Comparison of ENCODE assay signal across 10 cellular contexts in the genomic region with DNA sequence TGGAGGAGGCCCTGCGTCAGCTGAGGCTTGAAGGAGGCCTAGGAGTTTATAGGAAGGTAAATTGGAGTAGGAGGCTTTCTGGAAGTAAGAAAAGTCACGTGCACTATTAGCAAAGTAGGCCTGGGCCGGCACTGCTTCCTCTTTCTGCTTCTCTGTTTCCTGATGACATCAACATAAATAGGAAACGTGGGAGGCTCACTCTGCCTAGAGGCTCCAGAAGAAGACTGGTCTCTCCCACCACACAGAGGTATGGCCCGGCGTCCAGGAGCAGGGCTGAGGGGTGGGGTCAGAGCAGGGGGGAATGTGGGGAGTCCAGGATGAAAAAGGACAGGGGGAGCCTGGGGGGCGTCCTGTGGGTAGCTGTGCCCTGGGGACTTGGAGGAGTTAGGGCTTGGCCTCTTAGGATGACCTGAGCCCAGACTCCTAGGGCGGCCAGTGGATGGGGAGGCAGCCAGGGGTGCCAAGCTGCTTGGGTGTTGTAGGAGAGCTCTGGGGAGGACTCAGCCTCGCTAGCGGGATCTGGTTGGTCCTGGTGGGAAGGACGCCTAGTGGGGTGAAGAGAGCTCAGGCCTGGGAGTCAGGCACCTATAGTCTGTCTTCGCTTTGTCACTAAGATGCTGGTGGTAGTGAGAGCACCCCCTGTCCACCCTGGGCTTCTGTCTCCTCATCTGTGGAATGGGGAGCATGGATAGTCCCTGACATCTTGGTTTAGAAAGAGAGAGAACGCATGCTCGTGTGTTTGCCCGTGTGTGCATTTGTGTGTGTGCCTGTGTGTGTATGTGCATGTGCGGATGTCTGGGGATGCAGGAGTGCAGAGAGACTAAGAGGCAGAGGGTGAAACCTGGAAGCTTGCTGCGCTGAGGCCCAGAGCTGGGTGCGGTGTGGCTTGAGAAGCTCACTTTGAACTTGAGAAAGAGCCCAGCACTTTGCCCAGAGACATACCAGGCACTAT. TPM values are rescaled to one million over a fixed set of nuclear protein-coding genes. Genes with fewer than 3 reads are reported as not detected.
DNase-seq lines count a peak whose midpoint lies in the region; ATAC-seq and TF ChIP-seq lines count a peak whose summit lies in the region.
"Had no signal": no experiment of that assay in that cellular context is flagged by ENCODE, and none has a peak within 500 bp of the region (broad histone marks: within the 10 kb centered on the region; RNA-seq: fewer than 3 reads in every experiment).

Gene CSF2RB, plus strand, starts transcription at position 198 of the 952 bp plus-strand sequence. CDS start 8,580 bp downstream, outside the sequence.

- H4K20me1 ChIP-seq in OCI-LY1 (ENCODE audit: insufficient read depth, low read length), result no peaks in the 10 kb centered on the region

- H3K4me2 ChIP-seq in OCI-LY1 (ENCODE audit: low read length), result peak within 1 kb of the TSS; percentile 31; the same call in 1 of the 2 replicates

- no peak within 1 kb of the TSS; the same call in 1 of the 2 replicates for H3K9ac ChIP-seq in OCI-LY1 (ENCODE audit: low read length)

- H3K79me2 ChIP-seq in OCI-LY1 (ENCODE audit: insufficient read depth, low read length), result no peaks in the 10 kb centered on the region

- ATAC-seq in sciatic nerve, result peak; percentile 90
- no peak for ATAC-seq in GM21390 (IDR thresholded peaks at IDR 0.05; ENCODE audit: unreplicated experiment)
- ATAC-seq in HG03039 (IDR thresholded peaks at IDR 0.05; ENCODE audit: unreplicated experiment), result no peak

- peaks cover 8% of the 10 kb centered on the region for H3K4me1 ChIP-seq in OCI-LY1 (ENCODE audit: insufficient read depth, low read length, severe bottlenecking)

- 0 out of 2 replicates have a peak, but pooled peaks cover 4% of the 10 kb centered on the region for H3K27me3 ChIP-seq in OCI-LY1 (ENCODE audit: insufficient read depth, low read length)

- no peak within 1 kb of the TSS for H2AFZ ChIP-seq in OCI-LY1 (ENCODE audit: low read length)

- peak; percentile 53 for TF ChIP-seq POLR2A in GM19099 (IDR thresholded peaks at IDR 0.05; ENCODE audit: extremely low read depth, insufficient read length, low read depth)

- intact Hi-C loops in sciatic nerve (cut with DNase I), result no loop called here

- DNase-seq in glomerular endothelial cell (ENCODE audit: extremely low read depth, low read depth, low spot score) (peak; percentile 9), sciatic nerve (ENCODE audit: low spot score) (no peak), NCI-H2029 treated with DMSO at 0.1 percent for 48 hours (lab: John Stamatoyannopoulos, UW) (no peak), NCI-H82 treated with DMSO at 0.1 percent for 48 hours (lab: John Stamatoyannopoulos, UW; ENCODE audit: unreplicated experiment) (no peak)
- DNase-seq: stimulated activated CD4-positive, alpha-beta T cell treated with anti-CD3 and anti-CD28 coated beads, Interleukin-4, amount 100 ng/mL, for 4 hours had no signal

- no peaks in the 10 kb centered on the region for H3K9me2 ChIP-seq in OCI-LY1 (ENCODE audit: low read depth, low read length)

- TF ChIP-seq CTCF in OCI-LY1 (IDR thresholded peaks at IDR 0.05; ENCODE audit: low read length), result no peak

- H3K36me3 ChIP-seq in OCI-LY1 (ENCODE audit: insufficient read depth, low read length), result no peaks in the 10 kb centered on the region
- H3K36me3 ChIP-seq: SJSA1 had no signal

- H3K27ac ChIP-seq in OCI-LY1 (ENCODE audit: low read depth, low read length, poor library complexity, severe bottlenecking), result no peak within 1 kb of the TSS
- H3K27ac ChIP-seq: SJSA1 had no signal

- H3K4me3 ChIP-seq in OCI-LY1 (ENCODE audit: low read depth, low read length, poor library complexity, severe bottlenecking), result peak within 1 kb of the TSS; percentile 40
- H3K4me3 ChIP-seq: SJSA1 had no signal

- no peaks in the 10 kb centered on the region for H3K9me3 ChIP-seq in OCI-LY1 (ENCODE audit: low read length)
- H3K9me3 ChIP-seq: SJSA1 had no signal

- H3F3A ChIP-seq in OCI-LY1 (ENCODE audit: insufficient read depth, low read length), result no peaks in the 10 kb centered on the region

RNA-seq across cellular contexts. Expression of gene CSF2RB, which starts in this region (rescaled TPM):
- total RNA-seq in glomerular endothelial cell, result 3.6 and 19.8 TPM in 2 replicates
- 10.1 TPM for total RNA-seq in sciatic nerve
